Comparison of ENCODE assay signal across 12 cellular contexts in genomic region chr12:113467154-113467513, GRCh38. TPM values are rescaled to one million over a fixed set of nuclear protein-coding genes. Genes with fewer than 3 reads are reported as not detected.
A peak's percentile ranks its signal among the peaks of the same experiment; 100 is the strongest.
DNase-seq lines count a peak whose midpoint lies in the region; ATAC-seq lines count a peak whose summit lies in the region.
"Had no signal": no experiment of that assay in that cellular context is flagged by ENCODE, and none has a peak within 500 bp of the region (broad histone marks: within the 10 kb centered on the region; RNA-seq: fewer than 3 reads in every experiment).

No MANE protein-coding gene starts in this region.

- no peaks in the 10 kb centered on the region for H3K9me3 Mint-ChIP-seq in T-helper 2 cell treated with Interferon-gamma antibody and Interleukin-4, amounts not matched to agents 5 μg/mL and 100 μg/mL, for 36 hours
- peaks cover 3% of the 10 kb centered on the region for H3K9me3 Mint-ChIP-seq in activated naive CD8-positive, alpha-beta T cell treated with anti-CD3 and anti-CD28 coated beads, Interleukin-2, amount 10 ng/mL, durations not matched to agents 7 days and 5 days
- H3K9me3 Mint-ChIP-seq in stimulated activated memory B cell treated with anti-CD40 and anti-IgM and Interleukin-4, amounts not matched to agents 10 μg/mL and 1 μg/mL and 100 μg/mL, for 72 hours = peaks cover 4% of the 10 kb centered on the region

- peak overlapping the region; percentile 51 for H3K4me3 Mint-ChIP-seq in T-helper 2 cell treated with Interferon-gamma antibody and Interleukin-4, amounts not matched to agents 5 μg/mL and 100 μg/mL, for 36 hours
- peak overlapping the region; percentile 26 for H3K4me3 Mint-ChIP-seq in activated naive CD8-positive, alpha-beta T cell treated with anti-CD3 and anti-CD28 coated beads, Interleukin-2, amount 10 ng/mL, durations not matched to agents 7 days and 5 days
- peak overlapping the region; percentile 62 for H3K4me3 Mint-ChIP-seq in stimulated activated memory B cell treated with anti-CD40 and anti-IgM and Interleukin-4, amounts not matched to agents 10 μg/mL and 1 μg/mL and 100 μg/mL, for 72 hours

- no peak overlapping the region for H3K27ac Mint-ChIP-seq in T-helper 2 cell treated with Interferon-gamma antibody and Interleukin-4, amounts not matched to agents 5 μg/mL and 100 μg/mL, for 36 hours
- H3K27ac Mint-ChIP-seq in activated naive CD8-positive, alpha-beta T cell treated with anti-CD3 and anti-CD28 coated beads, Interleukin-2, amount 10 ng/mL, durations not matched to agents 7 days and 5 days = peak overlapping the region; percentile 7
- no peak overlapping the region for H3K27ac Mint-ChIP-seq in stimulated activated memory B cell treated with anti-CD40 and anti-IgM and Interleukin-4, amounts not matched to agents 10 μg/mL and 1 μg/mL and 100 μg/mL, for 72 hours

- no peaks in the 10 kb centered on the region for H3K9me3 ChIP-seq in iPS-18c (ENCODE audit: control insufficient read depth, insufficient read depth, low read length)

- peak overlapping the region; percentile 45 for H3K4me3 ChIP-seq in iPS-18c (ENCODE audit: insufficient read depth, low read depth, low read length)
- H3K4me3 ChIP-seq: BLaER1 treated with 17β-estradiol and CSF1 and Interleukin-3, amounts not matched to agents 10 nM and 100 nM had no signal

- H3K4me1 Mint-ChIP-seq in T-helper 2 cell treated with Interferon-gamma antibody and Interleukin-4, amounts not matched to agents 5 μg/mL and 100 μg/mL, for 36 hours (ENCODE audit: low read depth) = peaks cover 10% of the 10 kb centered on the region
- H3K4me1 Mint-ChIP-seq in activated naive CD8-positive, alpha-beta T cell treated with anti-CD3 and anti-CD28 coated beads, Interleukin-2, amount 10 ng/mL, durations not matched to agents 7 days and 5 days = peaks cover 23% of the 10 kb centered on the region
- peaks cover 32% of the 10 kb centered on the region for H3K4me1 Mint-ChIP-seq in stimulated activated memory B cell treated with anti-CD40 and anti-IgM and Interleukin-4, amounts not matched to agents 10 μg/mL and 1 μg/mL and 100 μg/mL, for 72 hours

- POLR2A ChIA-PET in activated naive CD8-positive, alpha-beta T cell treated with anti-CD3 and anti-CD28 coated beads, Interleukin-2, amount 10 ng/mL, durations not matched to agents 7 days and 5 days (lab: Charles Lee) = no interaction called here

- H3K36me3 Mint-ChIP-seq in T-helper 2 cell treated with Interferon-gamma antibody and Interleukin-4, amounts not matched to agents 5 μg/mL and 100 μg/mL, for 36 hours (ENCODE audit: low read depth) = peaks cover 1% of the 10 kb centered on the region
- H3K36me3 Mint-ChIP-seq in activated naive CD8-positive, alpha-beta T cell treated with anti-CD3 and anti-CD28 coated beads, Interleukin-2, amount 10 ng/mL, durations not matched to agents 7 days and 5 days = no peaks in the 10 kb centered on the region
- H3K36me3 Mint-ChIP-seq in stimulated activated memory B cell treated with anti-CD40 and anti-IgM and Interleukin-4, amounts not matched to agents 10 μg/mL and 1 μg/mL and 100 μg/mL, for 72 hours = no peaks in the 10 kb centered on the region

- H3K27me3 Mint-ChIP-seq in T-helper 2 cell treated with Interferon-gamma antibody and Interleukin-4, amounts not matched to agents 5 μg/mL and 100 μg/mL, for 36 hours (ENCODE audit: low read depth) = peaks cover 67% of the 10 kb centered on the region
- peaks cover 79% of the 10 kb centered on the region for H3K27me3 Mint-ChIP-seq in activated naive CD8-positive, alpha-beta T cell treated with anti-CD3 and anti-CD28 coated beads, Interleukin-2, amount 10 ng/mL, durations not matched to agents 7 days and 5 days
- H3K27me3 Mint-ChIP-seq in stimulated activated memory B cell treated with anti-CD40 and anti-IgM and Interleukin-4, amounts not matched to agents 10 μg/mL and 1 μg/mL and 100 μg/mL, for 72 hours = peaks cover 91% of the 10 kb centered on the region

- no peak for ATAC-seq in activated naive CD8-positive, alpha-beta T cell treated with anti-CD3 and anti-CD28 coated beads, Interleukin-2, amount 10 ng/mL, durations not matched to agents 7 days and 5 days (ENCODE audit: low read depth)
- no peak for ATAC-seq in stimulated activated memory B cell treated with anti-CD40 and anti-IgM and Interleukin-4, amounts not matched to agents 10 μg/mL and 1 μg/mL and 100 μg/mL, for 72 hours
- ATAC-seq in GM18858 (IDR thresholded peaks at IDR 0.05; ENCODE audit: unreplicated experiment) = no peak

- DNase-seq in T-helper 2 cell treated with Interferon-gamma antibody and Interleukin-4, amounts not matched to agents 5 μg/mL and 100 μg/mL, for 36 hours (ENCODE audit: low spot score) = no peak
- DNase-seq in T-helper 2 cell = no peak
- no peak for DNase-seq in activated naive CD8-positive, alpha-beta T cell treated with anti-CD3 and anti-CD28 coated beads, Interleukin-2, amount 10 ng/mL, durations not matched to agents 7 days and 5 days
- DNase-seq in stimulated activated CD4-positive, alpha-beta T cell treated with anti-CD3 and anti-CD28 coated beads, Interleukin-2, amount 100 ng/mL, for 24 hours = no peak
- DNase-seq in hippocampal formation (lab: John Stamatoyannopoulos, UW) = no peak
- DNase-seq: activated naive CD4-positive, alpha-beta T cell treated with Interleukin-2 at 50 U/mL for 16 hours; SHP77 treated with DMSO at 0.1 percent for 48 hours had no signal

RNA-seq across cellular contexts. Expression of gene LHX5, which starts 4.5 kb away (rescaled TPM):
- total RNA-seq in activated naive CD8-positive, alpha-beta T cell treated with anti-CD3 and anti-CD28 coated beads, Interleukin-2, amount 10 ng/mL, durations not matched to agents 7 days and 5 days = not detected
- total RNA-seq: lung microvascular endothelial cell had no signal

RNA-seq across cellular contexts. Expression of gene SDSL, which starts 45.0 kb away (rescaled TPM):
- 1 to 10 TPM in 1 of 2 experiments, under 1 TPM in 1; 0.85 to 1.2 TPM for total RNA-seq in activated naive CD8-positive, alpha-beta T cell treated with anti-CD3 and anti-CD28 coated beads, Interleukin-2, amount 10 ng/mL, durations not matched to agents 7 days and 5 days
